In the genomic region with DNA sequence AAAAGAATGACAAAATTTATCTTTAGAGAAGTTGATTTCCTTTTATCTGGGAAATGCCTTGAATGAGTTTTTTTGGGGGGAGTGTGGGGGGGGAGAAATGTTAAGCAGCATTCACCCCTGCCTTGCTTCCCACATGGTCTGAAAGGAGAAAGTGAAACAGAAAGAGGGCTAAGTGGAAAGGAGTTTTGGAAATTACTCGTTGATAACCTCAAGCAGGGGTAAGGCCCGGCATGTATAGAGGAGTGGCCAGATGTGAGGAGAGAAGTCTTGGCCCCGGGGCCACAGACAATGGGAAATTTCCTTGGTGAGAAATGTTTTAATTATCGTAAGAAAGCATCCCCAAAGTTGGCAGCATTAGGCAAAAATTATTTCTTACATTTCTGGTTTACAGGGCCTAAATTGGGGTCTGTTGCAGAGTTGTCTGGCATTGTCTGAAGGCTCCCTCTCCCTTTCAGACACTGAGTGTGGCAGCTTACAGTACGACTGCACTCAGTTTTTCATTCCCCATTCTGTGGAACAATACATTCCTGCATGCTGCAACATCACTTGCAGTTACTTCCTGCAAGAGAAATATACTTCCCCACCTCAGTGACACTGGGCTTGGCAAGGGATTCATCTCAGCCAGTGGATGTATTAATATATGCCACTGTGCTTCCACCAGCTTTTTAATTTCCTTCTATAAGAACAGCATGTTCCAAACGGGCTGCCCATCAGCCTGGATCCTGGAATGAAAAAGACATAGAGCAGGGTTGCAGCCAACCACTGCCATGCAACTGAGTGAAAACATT, we compare ENCODE assay signal across 8 cellular contexts. TPM values are rescaled to one million over a fixed set of nuclear protein-coding genes. Genes with fewer than 3 reads are reported as not detected.
A peak's percentile ranks its signal among the peaks of the same experiment; 100 is the strongest.
DNase-seq lines count a peak whose midpoint lies in the region; ATAC-seq and TF ChIP-seq lines count a peak whose summit lies in the region.
"Had no signal": no experiment of that assay in that cellular context is flagged by ENCODE, and none has a peak within 500 bp of the region (broad histone marks: within the 10 kb centered on the region; RNA-seq: fewer than 3 reads in every experiment).

No MANE protein-coding gene starts in this region.

- peak; percentile 62 for ATAC-seq in GM19324 (IDR thresholded peaks at IDR 0.05; ENCODE audit: low FRiP score, unreplicated experiment)
- peak; percentile 89 for ATAC-seq in HG02759 (IDR thresholded peaks at IDR 0.05; ENCODE audit: unreplicated experiment)

- no peak overlapping the region for H3K27ac ChIP-seq in osteoblast (ENCODE audit: low read depth, low read length)

- TF ChIP-seq CTCF in osteoblast (IDR thresholded peaks at IDR 0.05; ENCODE audit: extremely low read depth, low read depth, low read length) = no peak

- H3K4me3 ChIP-seq in osteoblast (ENCODE audit: insufficient read depth, low read length) (no peak overlapping the region), H7 (ENCODE audit: insufficient read depth, low read depth, low read length) (no peak overlapping the region)

- H3K79me2 ChIP-seq in osteoblast (ENCODE audit: insufficient read depth, low read length) = no peaks in the 10 kb centered on the region

- DNase-seq in RPMI8226 (peak; percentile 16), osteoblast (ENCODE audit: insufficient read length, low spot score, missing footprints) (no peak), H7 (no peak), NCI-H1417 (lab: John Stamatoyannopoulos, UW) (no peak), NCI-H1417 treated with DMSO at 0.1 percent for 48 hours (lab: John Stamatoyannopoulos, UW) (no peak)
- DNase-seq: activated gamma-delta T cell treated with Interleukin-2 at 50 U/mL for 16 hours had no signal

- no peak overlapping the region for H2AFZ ChIP-seq in osteoblast (ENCODE audit: low read length)

- H3K36me3 ChIP-seq in osteoblast (ENCODE audit: insufficient read depth, low read length) (peaks cover 9% of the 10 kb centered on the region), H7 (replicated peaks; ENCODE audit: control insufficient read depth, insufficient read depth, low read length) (no peaks in the 10 kb centered on the region)

- peak overlapping the region; percentile 46 for H3K4me2 ChIP-seq in osteoblast (ENCODE audit: insufficient read depth, low read length)

- no peaks in the 10 kb centered on the region for H3K9me3 ChIP-seq in osteoblast (ENCODE audit: low read depth, low read length)

- no peaks in the 10 kb centered on the region for H3K4me1 ChIP-seq in osteoblast (ENCODE audit: insufficient read depth, low read length)

- H3K27me3 ChIP-seq in osteoblast (ENCODE audit: insufficient read depth, low read length) (no peaks in the 10 kb centered on the region), H7 (ENCODE audit: control insufficient read depth, insufficient read depth, low read length) (no peaks in the 10 kb centered on the region)

- H4K20me1 ChIP-seq in osteoblast (ENCODE audit: insufficient read depth, low read length) = no peaks in the 10 kb centered on the region

RNA-seq across cellular contexts. Expression of a gene that starts 23.3 kb away (rescaled TPM):
- 25.0 and 29.2 TPM in 2 replicates for total RNA-seq in osteoblast
- total RNA-seq in H7 (2014; rRNA removed; shearing (Covaris generic)) = 3.5 and 5.4 TPM in 2 replicates
